9 cellular contexts compared by ENCODE assay signal in genomic region chr9:109329274-109330258, GRCh38.
DNase-seq lines count a peak whose midpoint lies in the region; FAIRE-seq and TF ChIP-seq lines count a peak whose summit lies in the region.
"Had no signal": no experiment of that assay in that cellular context is flagged by ENCODE, and none has a peak within 500 bp of the region (broad histone marks: within the 10 kb centered on the region; RNA-seq: fewer than 3 reads in every experiment).

No MANE protein-coding gene starts in this region.

- FAIRE-seq in GM19239 (lab: Jason Lieb, UNC) = no peak
- FAIRE-seq: TTC549 had no signal

- H3K4me2 ChIP-seq in parathyroid adenoma (ENCODE audit: low read length) = peak overlapping the region; percentile 50

- DNase-seq in DMS79 treated with DMSO at 0.1 percent for 48 hours (lab: John Stamatoyannopoulos, UW) = peak; percentile 34
- DNase-seq in NCI-H69 (lab: John Stamatoyannopoulos, UW) = peak; percentile 80
- DNase-seq in fibroblast of pulmonary artery (ENCODE audit: low read depth) = peak; percentile 63
- DNase-seq in midbrain (lab: John Stamatoyannopoulos, UW) = no peak
- DNase-seq in GM19239 (ENCODE audit: insufficient read length, low spot score) = no peak
- no peak for DNase-seq in NOMO-1 (lab: John Stamatoyannopoulos, UW; ENCODE audit: unreplicated experiment in 2 of 2)
- DNase-seq in epidermal melanocyte (ENCODE audit: insufficient read length, low spot score) = no peak

- TF ChIP-seq CTCF in fibroblast of pulmonary artery (IDR thresholded peaks at IDR 0.05; ENCODE audit: low read length, missing control alignments) (no peak), parathyroid adenoma (IDR thresholded peaks at IDR 0.05) (no peak)

- peaks cover 18% of the 10 kb centered on the region for H3K4me1 ChIP-seq in parathyroid adenoma

- peak overlapping the region; percentile 73 for H2AFZ ChIP-seq in parathyroid adenoma

- peak overlapping the region; percentile 96 for H3K27ac ChIP-seq in parathyroid adenoma

- no peaks in the 10 kb centered on the region for H3K79me2 ChIP-seq in parathyroid adenoma

- H3K9ac ChIP-seq in parathyroid adenoma = no peak overlapping the region

- H3K36me3 ChIP-seq in parathyroid adenoma (ENCODE audit: control insufficient read depth, insufficient read depth, low read length) = no peaks in the 10 kb centered on the region

- H3K27me3 ChIP-seq in parathyroid adenoma (ENCODE audit: control insufficient read depth, insufficient read depth, low read length) = no peaks in the 10 kb centered on the region

- H3K4me3 ChIP-seq in fibroblast of pulmonary artery (replicated peaks; ENCODE audit: low read depth, low read length) = no peak overlapping the region
- peak overlapping the region; percentile 13 for H3K4me3 ChIP-seq in parathyroid adenoma (ENCODE audit: low read depth, low read length)

- no peaks in the 10 kb centered on the region for H3K9me3 ChIP-seq in parathyroid adenoma (ENCODE audit: control insufficient read depth, low read length)

Comparison
In these comparisons a context has a peak if more than half of its experiments do, and no peak if none do; other contexts are left out.
1. DNase-seq: peak in DMS79 treated with DMSO at 0.1 percent for 48 hours (single experiment), NCI-H69 (single experiment) and fibroblast of pulmonary artery (single experiment); none in midbrain (single experiment), GM19239 (single experiment), NOMO-1 (0 of 2) and epidermal melanocyte (single experiment).